In the genomic region with DNA sequence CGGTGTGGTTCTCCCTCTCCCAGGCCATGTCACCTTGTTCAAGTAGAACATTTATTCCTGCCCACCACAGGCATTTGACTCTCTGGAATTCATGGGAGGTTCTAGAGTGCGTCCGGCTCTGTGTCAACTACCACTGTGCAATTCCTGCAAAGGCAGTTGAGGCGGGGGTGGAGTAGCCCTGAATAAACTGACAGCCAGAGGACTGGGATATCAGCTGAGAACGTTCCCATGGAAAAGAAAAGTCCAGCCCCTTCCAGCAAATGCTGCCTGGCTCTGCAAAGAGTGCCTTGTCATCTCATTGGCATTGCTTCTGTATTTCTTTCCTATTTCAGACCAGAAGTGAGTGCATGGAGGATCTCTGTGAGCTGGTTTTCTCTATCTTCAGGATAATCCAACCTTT, we compare ENCODE assay signal across 1 cellular context.
TF ChIP-seq lines count a peak whose summit lies in the region.

No MANE protein-coding gene starts in this region.

TF ChIP-seq in HepG2, 621 proteins besides CTCF, POLR2A, EP300 and RAD21 (continued from another document and continues in another):
- TF ChIP-seq, protein P1, sequence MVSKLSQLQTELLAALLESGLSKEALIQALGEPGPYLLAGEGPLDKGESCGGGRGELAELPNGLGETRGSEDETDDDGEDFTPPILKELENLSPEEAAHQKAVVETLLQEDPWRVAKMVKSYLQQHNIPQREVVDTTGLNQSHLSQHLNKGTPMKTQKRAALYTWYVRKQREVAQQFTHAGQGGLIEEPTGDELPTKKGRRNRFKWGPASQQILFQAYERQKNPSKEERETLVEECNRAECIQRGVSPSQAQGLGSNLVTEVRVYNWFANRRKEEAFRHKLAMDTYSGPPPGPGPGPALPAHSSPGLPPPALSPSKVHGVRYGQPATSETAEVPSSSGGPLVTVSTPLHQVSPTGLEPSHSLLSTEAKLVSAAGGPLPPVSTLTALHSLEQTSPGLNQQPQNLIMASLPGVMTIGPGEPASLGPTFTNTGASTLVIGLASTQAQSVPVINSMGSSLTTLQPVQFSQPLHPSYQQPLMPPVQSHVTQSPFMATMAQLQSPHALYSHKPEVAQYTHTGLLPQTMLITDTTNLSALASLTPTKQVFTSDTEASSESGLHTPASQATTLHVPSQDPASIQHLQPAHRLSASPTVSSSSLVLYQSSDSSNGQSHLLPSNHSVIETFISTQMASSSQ (IDR thresholded peaks at IDR 0.05; ENCODE audit: low read depth), result no peak
- TF ChIP-seq, protein P1 (CRISPR knock-in tag; IDR thresholded peaks at IDR 0.05; ENCODE audit: borderline replicate concordance), result no peak
- TF ChIP-seq ZBTB7B (CRISPR knock-in tag; IDR thresholded peaks at IDR 0.05), result no peak
- TF ChIP-seq SAP130 (CRISPR knock-in tag; IDR thresholded peaks at IDR 0.05; ENCODE audit: low read depth), result peak; percentile 71
- TF ChIP-seq, protein P2, sequence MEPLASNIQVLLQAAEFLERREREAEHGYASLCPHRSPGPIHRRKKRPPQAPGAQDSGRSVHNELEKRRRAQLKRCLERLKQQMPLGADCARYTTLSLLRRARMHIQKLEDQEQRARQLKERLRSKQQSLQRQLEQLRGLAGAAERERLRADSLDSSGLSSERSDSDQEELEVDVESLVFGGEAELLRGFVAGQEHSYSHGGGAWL (CRISPR knock-in tag; IDR thresholded peaks at IDR 0.05), result no peak
- TF ChIP-seq, protein P3, sequence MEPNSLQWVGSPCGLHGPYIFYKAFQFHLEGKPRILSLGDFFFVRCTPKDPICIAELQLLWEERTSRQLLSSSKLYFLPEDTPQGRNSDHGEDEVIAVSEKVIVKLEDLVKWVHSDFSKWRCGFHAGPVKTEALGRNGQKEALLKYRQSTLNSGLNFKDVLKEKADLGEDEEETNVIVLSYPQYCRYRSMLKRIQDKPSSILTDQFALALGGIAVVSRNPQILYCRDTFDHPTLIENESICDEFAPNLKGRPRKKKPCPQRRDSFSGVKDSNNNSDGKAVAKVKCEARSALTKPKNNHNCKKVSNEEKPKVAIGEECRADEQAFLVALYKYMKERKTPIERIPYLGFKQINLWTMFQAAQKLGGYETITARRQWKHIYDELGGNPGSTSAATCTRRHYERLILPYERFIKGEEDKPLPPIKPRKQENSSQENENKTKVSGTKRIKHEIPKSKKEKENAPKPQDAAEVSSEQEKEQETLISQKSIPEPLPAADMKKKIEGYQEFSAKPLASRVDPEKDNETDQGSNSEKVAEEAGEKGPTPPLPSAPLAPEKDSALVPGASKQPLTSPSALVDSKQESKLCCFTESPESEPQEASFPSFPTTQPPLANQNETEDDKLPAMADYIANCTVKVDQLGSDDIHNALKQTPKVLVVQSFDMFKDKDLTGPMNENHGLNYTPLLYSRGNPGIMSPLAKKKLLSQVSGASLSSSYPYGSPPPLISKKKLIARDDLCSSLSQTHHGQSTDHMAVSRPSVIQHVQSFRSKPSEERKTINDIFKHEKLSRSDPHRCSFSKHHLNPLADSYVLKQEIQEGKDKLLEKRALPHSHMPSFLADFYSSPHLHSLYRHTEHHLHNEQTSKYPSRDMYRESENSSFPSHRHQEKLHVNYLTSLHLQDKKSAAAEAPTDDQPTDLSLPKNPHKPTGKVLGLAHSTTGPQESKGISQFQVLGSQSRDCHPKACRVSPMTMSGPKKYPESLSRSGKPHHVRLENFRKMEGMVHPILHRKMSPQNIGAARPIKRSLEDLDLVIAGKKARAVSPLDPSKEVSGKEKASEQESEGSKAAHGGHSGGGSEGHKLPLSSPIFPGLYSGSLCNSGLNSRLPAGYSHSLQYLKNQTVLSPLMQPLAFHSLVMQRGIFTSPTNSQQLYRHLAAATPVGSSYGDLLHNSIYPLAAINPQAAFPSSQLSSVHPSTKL (CRISPR knock-in tag; IDR thresholded peaks at IDR 0.05), result peak; percentile 63
- peak; percentile 44 for TF ChIP-seq CEBPG (CRISPR knock-in tag; IDR thresholded peaks at IDR 0.05)
- TF ChIP-seq CHD4 (IDR thresholded peaks at IDR 0.05; ENCODE audit: borderline replicate concordance, low read length), result no peak
- TF ChIP-seq HNRNPK (IDR thresholded peaks at IDR 0.05; ENCODE audit: low read depth, low read length, poor library complexity, severe bottlenecking), result no peak
- no peak for TF ChIP-seq FOXJ3 (CRISPR knock-in tag; IDR thresholded peaks at IDR 0.05; ENCODE audit: borderline replicate concordance)
- 0 out of 2 replicates have a peak, but pooled peaks have one; percentile 35 for TF ChIP-seq ZNF292 (CRISPR knock-in tag; IDR thresholded peaks at IDR 0.05; ENCODE audit: borderline replicate concordance, low read depth)
- TF ChIP-seq ATAD3A (CRISPR knock-in tag; IDR thresholded peaks at IDR 0.05), result no peak
- TF ChIP-seq, protein P4, sequence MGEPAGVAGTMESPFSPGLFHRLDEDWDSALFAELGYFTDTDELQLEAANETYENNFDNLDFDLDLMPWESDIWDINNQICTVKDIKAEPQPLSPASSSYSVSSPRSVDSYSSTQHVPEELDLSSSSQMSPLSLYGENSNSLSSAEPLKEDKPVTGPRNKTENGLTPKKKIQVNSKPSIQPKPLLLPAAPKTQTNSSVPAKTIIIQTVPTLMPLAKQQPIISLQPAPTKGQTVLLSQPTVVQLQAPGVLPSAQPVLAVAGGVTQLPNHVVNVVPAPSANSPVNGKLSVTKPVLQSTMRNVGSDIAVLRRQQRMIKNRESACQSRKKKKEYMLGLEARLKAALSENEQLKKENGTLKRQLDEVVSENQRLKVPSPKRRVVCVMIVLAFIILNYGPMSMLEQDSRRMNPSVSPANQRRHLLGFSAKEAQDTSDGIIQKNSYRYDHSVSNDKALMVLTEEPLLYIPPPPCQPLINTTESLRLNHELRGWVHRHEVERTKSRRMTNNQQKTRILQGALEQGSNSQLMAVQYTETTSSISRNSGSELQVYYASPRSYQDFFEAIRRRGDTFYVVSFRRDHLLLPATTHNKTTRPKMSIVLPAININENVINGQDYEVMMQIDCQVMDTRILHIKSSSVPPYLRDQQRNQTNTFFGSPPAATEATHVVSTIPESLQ (CRISPR knock-in tag; conservative IDR thresholded peaks at IDR 0.05), result no peak
- 0 out of 2 replicates have a peak, but pooled peaks have one; percentile 13 for TF ChIP-seq HDAC2 (CRISPR knock-in tag; IDR thresholded peaks at IDR 0.05)
- TF ChIP-seq PHB2 (IDR thresholded peaks at IDR 0.05; ENCODE audit: partially characterized antibody), result no peak
- TF ChIP-seq, protein P5, sequence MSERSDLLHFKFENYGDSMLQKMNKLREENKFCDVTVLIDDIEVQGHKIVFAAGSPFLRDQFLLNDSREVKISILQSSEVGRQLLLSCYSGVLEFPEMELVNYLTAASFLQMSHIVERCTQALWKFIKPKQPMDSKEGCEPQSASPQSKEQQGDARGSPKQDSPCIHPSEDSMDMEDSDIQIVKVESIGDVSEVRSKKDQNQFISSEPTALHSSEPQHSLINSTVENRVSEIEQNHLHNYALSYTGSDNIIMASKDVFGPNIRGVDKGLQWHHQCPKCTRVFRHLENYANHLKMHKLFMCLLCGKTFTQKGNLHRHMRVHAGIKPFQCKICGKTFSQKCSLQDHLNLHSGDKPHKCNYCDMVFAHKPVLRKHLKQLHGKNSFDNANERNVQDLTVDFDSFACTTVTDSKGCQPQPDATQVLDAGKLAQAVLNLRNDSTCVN (CRISPR knock-in tag; IDR thresholded peaks at IDR 0.05; ENCODE audit: borderline replicate concordance), result peak; percentile 95
- TF ChIP-seq, protein P6, sequence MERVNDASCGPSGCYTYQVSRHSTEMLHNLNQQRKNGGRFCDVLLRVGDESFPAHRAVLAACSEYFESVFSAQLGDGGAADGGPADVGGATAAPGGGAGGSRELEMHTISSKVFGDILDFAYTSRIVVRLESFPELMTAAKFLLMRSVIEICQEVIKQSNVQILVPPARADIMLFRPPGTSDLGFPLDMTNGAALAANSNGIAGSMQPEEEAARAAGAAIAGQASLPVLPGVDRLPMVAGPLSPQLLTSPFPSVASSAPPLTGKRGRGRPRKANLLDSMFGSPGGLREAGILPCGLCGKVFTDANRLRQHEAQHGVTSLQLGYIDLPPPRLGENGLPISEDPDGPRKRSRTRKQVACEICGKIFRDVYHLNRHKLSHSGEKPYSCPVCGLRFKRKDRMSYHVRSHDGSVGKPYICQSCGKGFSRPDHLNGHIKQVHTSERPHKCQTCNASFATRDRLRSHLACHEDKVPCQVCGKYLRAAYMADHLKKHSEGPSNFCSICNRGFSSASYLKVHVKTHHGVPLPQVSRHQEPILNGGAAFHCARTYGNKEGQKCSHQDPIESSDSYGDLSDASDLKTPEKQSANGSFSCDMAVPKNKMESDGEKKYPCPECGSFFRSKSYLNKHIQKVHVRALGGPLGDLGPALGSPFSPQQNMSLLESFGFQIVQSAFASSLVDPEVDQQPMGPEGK (CRISPR knock-in tag; IDR thresholded peaks at IDR 0.05), result 0 out of 2 replicates have a peak, but pooled peaks have one; percentile 28
- no peak for TF ChIP-seq SIN3B (IDR thresholded peaks at IDR 0.05; ENCODE audit: low read length)
- TF ChIP-seq RXRB (CRISPR knock-in tag; IDR thresholded peaks at IDR 0.05; ENCODE audit: borderline replicate concordance), result peak; percentile 31; the same call in 1 of the 2 replicates
- TF ChIP-seq ZNF567 (CRISPR knock-in tag; IDR thresholded peaks at IDR 0.05; ENCODE audit: borderline replicate concordance), result no peak
- TF ChIP-seq, protein P7, sequence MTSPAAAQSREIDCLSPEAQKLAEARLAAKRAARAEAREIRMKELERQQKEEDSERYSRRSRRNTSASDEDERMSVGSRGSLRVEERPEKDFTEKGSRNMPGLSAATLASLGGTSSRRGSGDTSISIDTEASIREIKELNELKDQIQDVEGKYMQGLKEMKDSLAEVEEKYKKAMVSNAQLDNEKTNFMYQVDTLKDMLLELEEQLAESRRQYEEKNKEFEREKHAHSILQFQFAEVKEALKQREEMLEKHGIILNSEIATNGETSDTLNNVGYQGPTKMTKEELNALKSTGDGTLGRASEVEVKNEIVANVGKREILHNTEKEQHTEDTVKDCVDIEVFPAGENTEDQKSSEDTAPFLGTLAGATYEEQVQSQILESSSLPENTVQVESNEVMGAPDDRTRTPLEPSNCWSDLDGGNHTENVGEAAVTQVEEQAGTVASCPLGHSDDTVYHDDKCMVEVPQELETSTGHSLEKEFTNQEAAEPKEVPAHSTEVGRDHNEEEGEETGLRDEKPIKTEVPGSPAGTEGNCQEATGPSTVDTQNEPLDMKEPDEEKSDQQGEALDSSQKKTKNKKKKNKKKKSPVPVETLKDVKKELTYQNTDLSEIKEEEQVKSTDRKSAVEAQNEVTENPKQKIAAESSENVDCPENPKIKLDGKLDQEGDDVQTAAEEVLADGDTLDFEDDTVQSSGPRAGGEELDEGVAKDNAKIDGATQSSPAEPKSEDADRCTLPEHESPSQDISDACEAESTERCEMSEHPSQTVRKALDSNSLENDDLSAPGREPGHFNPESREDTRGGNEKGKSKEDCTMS (CRISPR knock-in tag; conservative IDR thresholded peaks at IDR 0.05), result no peak
- TF ChIP-seq, protein P8, sequence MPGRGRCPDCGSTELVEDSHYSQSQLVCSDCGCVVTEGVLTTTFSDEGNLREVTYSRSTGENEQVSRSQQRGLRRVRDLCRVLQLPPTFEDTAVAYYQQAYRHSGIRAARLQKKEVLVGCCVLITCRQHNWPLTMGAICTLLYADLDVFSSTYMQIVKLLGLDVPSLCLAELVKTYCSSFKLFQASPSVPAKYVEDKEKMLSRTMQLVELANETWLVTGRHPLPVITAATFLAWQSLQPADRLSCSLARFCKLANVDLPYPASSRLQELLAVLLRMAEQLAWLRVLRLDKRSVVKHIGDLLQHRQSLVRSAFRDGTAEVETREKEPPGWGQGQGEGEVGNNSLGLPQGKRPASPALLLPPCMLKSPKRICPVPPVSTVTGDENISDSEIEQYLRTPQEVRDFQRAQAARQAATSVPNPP (CRISPR knock-in tag; IDR thresholded peaks at IDR 0.05), result no peak
- no peak for TF ChIP-seq HOXA7 (CRISPR knock-in tag; IDR thresholded peaks at IDR 0.05)
- TF ChIP-seq, protein P9, sequence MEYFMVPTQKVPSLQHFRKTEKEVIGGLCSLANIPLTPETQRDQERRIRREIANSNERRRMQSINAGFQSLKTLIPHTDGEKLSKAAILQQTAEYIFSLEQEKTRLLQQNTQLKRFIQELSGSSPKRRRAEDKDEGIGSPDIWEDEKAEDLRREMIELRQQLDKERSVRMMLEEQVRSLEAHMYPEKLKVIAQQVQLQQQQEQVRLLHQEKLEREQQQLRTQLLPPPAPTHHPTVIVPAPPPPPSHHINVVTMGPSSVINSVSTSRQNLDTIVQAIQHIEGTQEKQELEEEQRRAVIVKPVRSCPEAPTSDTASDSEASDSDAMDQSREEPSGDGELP (IDR thresholded peaks at IDR 0.05; ENCODE audit: borderline replicate concordance, low read depth), result peak; percentile 85; the same call in 1 of the 2 replicates
- TF ChIP-seq ZFY (CRISPR knock-in tag; IDR thresholded peaks at IDR 0.05), result no peak
- TF ChIP-seq SP1 (IDR thresholded peaks at IDR 0.05), result no peak
- TF ChIP-seq SP1 (CRISPR knock-in tag; IDR thresholded peaks at IDR 0.05), result no peak
- TF ChIP-seq, protein P10, sequence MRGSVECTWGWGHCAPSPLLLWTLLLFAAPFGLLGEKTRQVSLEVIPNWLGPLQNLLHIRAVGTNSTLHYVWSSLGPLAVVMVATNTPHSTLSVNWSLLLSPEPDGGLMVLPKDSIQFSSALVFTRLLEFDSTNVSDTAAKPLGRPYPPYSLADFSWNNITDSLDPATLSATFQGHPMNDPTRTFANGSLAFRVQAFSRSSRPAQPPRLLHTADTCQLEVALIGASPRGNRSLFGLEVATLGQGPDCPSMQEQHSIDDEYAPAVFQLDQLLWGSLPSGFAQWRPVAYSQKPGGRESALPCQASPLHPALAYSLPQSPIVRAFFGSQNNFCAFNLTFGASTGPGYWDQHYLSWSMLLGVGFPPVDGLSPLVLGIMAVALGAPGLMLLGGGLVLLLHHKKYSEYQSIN (CRISPR knock-in tag; IDR thresholded peaks at IDR 0.05; ENCODE audit: borderline replicate concordance), result no peak
- TF ChIP-seq FOXA3 (CRISPR knock-in tag; IDR thresholded peaks at IDR 0.05), result peak; percentile 38
- TF ChIP-seq BCL6 (CRISPR knock-in tag; IDR thresholded peaks at IDR 0.05), result 0 out of 2 replicates have a peak, but pooled peaks have one; percentile 19
- no peak for TF ChIP-seq CCAR2 (optimal IDR thresholded peaks at IDR 0.05; ENCODE audit: low read depth, low read length)
- TF ChIP-seq ZNF331 (CRISPR knock-in tag; IDR thresholded peaks at IDR 0.05), result 0 out of 2 replicates have a peak, but pooled peaks have one; percentile 17
